In the genomic region with DNA sequence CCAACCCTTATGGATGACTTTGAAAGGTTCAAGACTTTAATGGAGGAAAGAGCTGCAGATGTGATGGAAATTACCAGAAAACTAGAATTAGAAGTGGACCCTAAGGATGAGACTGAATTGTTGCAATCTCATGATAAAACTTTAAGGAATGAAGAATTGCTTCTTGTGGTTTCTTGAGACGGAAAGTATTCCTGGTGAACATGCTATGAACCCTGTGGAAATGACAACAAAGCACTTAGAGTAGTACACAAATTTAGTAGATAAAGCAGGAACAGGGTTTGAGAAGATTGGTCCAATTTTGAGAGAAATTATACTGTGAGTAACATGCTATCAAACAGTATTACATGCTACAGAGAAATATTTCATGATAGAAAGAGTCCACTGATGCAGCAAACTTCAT, we compare ENCODE assay signal across 18 cellular contexts.
DNase-seq lines count a peak whose midpoint lies in the region; ATAC-seq, FAIRE-seq and TF ChIP-seq lines count a peak whose summit lies in the region.
"Had no signal": no experiment of that assay in that cellular context is flagged by ENCODE, and none has a peak within 500 bp of the region (broad histone marks: within the 10 kb centered on the region; RNA-seq: fewer than 3 reads in every experiment).

No MANE protein-coding gene starts in this region.

- H3K9me3 ChIP-seq in astrocyte (ENCODE audit: insufficient read depth, low read depth, low read length) = no peaks in the 10 kb centered on the region
- no peaks in the 10 kb centered on the region for H3K9me3 ChIP-seq in mesenchymal stem cell (ENCODE audit: control insufficient read depth, low read length)
- no peaks in the 10 kb centered on the region for H3K9me3 ChIP-seq in MM.1S (replicated peaks; ENCODE audit: insufficient read depth, low read length)

- no peak overlapping the region for H2AK5ac ChIP-seq in mesenchymal stem cell (ENCODE audit: low read length, severe bottlenecking)

- H3K79me1 ChIP-seq in mesenchymal stem cell (replicated peaks; ENCODE audit: low read length, poor library complexity, severe bottlenecking) = no peaks in the 10 kb centered on the region

- H3K14ac ChIP-seq in mesenchymal stem cell (ENCODE audit: low read length in 2 of 2) = no peak overlapping the region

- no peak overlapping the region for H3K4ac ChIP-seq in mesenchymal stem cell (ENCODE audit: low read depth in 1 of 2, low read length in 2 of 2)

- no peak for ATAC-seq in stimulated activated naive CD8-positive, alpha-beta T cell treated with anti-CD3 and anti-CD28 coated beads, Interleukin-15, Interleukin-2, amounts not matched to agents 100 U/mL and 50 U/mL, for 24 hours
- ATAC-seq: PC-3 had no signal

- no peak overlapping the region for H2BK15ac ChIP-seq in mesenchymal stem cell (ENCODE audit: low read depth, poor library complexity, severe bottlenecking)

- H3K27me3 ChIP-seq in astrocyte (ENCODE audit: insufficient read depth, low read length) = no peaks in the 10 kb centered on the region
- H3K27me3 ChIP-seq in mesenchymal stem cell (ENCODE audit: control insufficient read depth in 1 of 2, insufficient read depth in 1 of 2, low read length in 2 of 2) = no peaks in the 10 kb centered on the region
- H3K27me3 ChIP-seq in MM.1S (replicated peaks; ENCODE audit: insufficient read depth, low read length) = no peaks in the 10 kb centered on the region

- no peak overlapping the region for H3K27ac ChIP-seq in astrocyte (ENCODE audit: low read depth, low read length)
- no peak overlapping the region for H3K27ac ChIP-seq in mesenchymal stem cell (ENCODE audit: low read length, poor library complexity, severe bottlenecking)
- no peak overlapping the region for H3K27ac ChIP-seq in MM.1S (ENCODE audit: low read length)
- H3K27ac ChIP-seq: C4-2B, RWPE1 had no signal

- H3K4me1 Mint-ChIP-seq in astrocyte (ENCODE audit: low read depth, unreplicated experiment) = peaks cover 6% of the 10 kb centered on the region

- H3K4me2 ChIP-seq in astrocyte (ENCODE audit: low read length) (no peak overlapping the region), mesenchymal stem cell (ENCODE audit: low read length, poor library complexity, severe bottlenecking) (no peak overlapping the region), MM.1S (ENCODE audit: low read depth, low read length) (no peak overlapping the region)

- H3K9ac ChIP-seq in astrocyte (ENCODE audit: low read length) (no peak overlapping the region), mesenchymal stem cell (ENCODE audit: low read length) (no peak overlapping the region), MM.1S (ENCODE audit: low read length) (no peak overlapping the region)

- WGBS in mesenchymal stem cell = 68% methylated on average over 1 of the region's 1 CpG

- H3K36me3 ChIP-seq in astrocyte (ENCODE audit: insufficient read depth, low read length) = no peaks in the 10 kb centered on the region
- H3K36me3 ChIP-seq in mesenchymal stem cell (ENCODE audit: control insufficient read depth in 1 of 2, insufficient read depth in 2 of 2, low read depth in 1 of 2, low read length in 2 of 2) = no peaks in the 10 kb centered on the region
- H3K36me3 ChIP-seq in MM.1S (replicated peaks; ENCODE audit: insufficient read depth, low read length) = no peaks in the 10 kb centered on the region

- H2BK120ac ChIP-seq in mesenchymal stem cell (ENCODE audit: low read depth, low read length) = no peak overlapping the region

- H2BK12ac ChIP-seq in mesenchymal stem cell (ENCODE audit: low read length in 2 of 2) = no peak overlapping the region

- H3K36me3 Mint-ChIP-seq in astrocyte (ENCODE audit: low read depth, unreplicated experiment) = no peaks in the 10 kb centered on the region

- no peak overlapping the region for H4K8ac ChIP-seq in mesenchymal stem cell (ENCODE audit: low read length)

- no peak overlapping the region for H3K18ac ChIP-seq in mesenchymal stem cell (ENCODE audit: low read depth in 1 of 2, low read length in 2 of 2)

- H2BK5ac ChIP-seq in mesenchymal stem cell (ENCODE audit: low read depth, low read length, poor library complexity, severe bottlenecking) = no peak overlapping the region

- no peak overlapping the region for H3K4me3 Mint-ChIP-seq in astrocyte (ENCODE audit: unreplicated experiment)

- H4K20me1 ChIP-seq in astrocyte (ENCODE audit: insufficient read depth, low read length) (no peaks in the 10 kb centered on the region), MM.1S (ENCODE audit: insufficient read depth, low read length) (no peaks in the 10 kb centered on the region)

- H4K91ac ChIP-seq in mesenchymal stem cell (ENCODE audit: low read length) = no peak overlapping the region

- no peaks in the 10 kb centered on the region for H3K9me2 ChIP-seq in MM.1S (replicated peaks; ENCODE audit: insufficient read depth, low read length)

- DNase-seq in AG08395 (ENCODE audit: low spot score) (peak; percentile 80), GM04503 (ENCODE audit: low read depth) (peak; percentile 51), astrocyte (ENCODE audit: low read depth) (peak; percentile 30), mesenchymal stem cell (peak; percentile 7), MM.1S (no peak), NCI-H345 (lab: John Stamatoyannopoulos, UW) (no peak), SHP77 (lab: John Stamatoyannopoulos, UW) (no peak)
- DNase-seq in stimulated activated naive CD8-positive, alpha-beta T cell treated with anti-CD3 and anti-CD28 coated beads, Interleukin-15, Interleukin-2, amounts not matched to agents 100 U/mL and 50 U/mL, for 24 hours = no peak
- DNase-seq: DMS79, KG1, NCI-H1417 treated with DMSO at 0.1 percent for 48 hours, NCI-H187 treated with DMSO at 0.1 percent for 48 hours, NCI-H2227 treated with DMSO at 0.1 percent for 48 hours, NCI-H524 treated with DMSO at 0.1 percent for 48 hours, PC-3 had no signal

- H3F3A ChIP-seq in MM.1S (ENCODE audit: insufficient read depth, low read length) = no peaks in the 10 kb centered on the region

- TF ChIP-seq CTCF in astrocyte (IDR thresholded peaks at IDR 0.05; ENCODE audit: insufficient read depth, low read depth, low read length) = no peak
- TF ChIP-seq CTCF in MM.1S (IDR thresholded peaks at IDR 0.05; ENCODE audit: low read length) = no peak

- H3K27me3 Mint-ChIP-seq in astrocyte (ENCODE audit: low read depth, unreplicated experiment) = peaks cover 7% of the 10 kb centered on the region

- no peaks in the 10 kb centered on the region for H3K79me2 ChIP-seq in astrocyte (ENCODE audit: insufficient read depth, low read length)
- no peaks in the 10 kb centered on the region for H3K79me2 ChIP-seq in MM.1S (ENCODE audit: low read length)

- no peaks in the 10 kb centered on the region for H3K4me1 ChIP-seq in astrocyte (ENCODE audit: insufficient read depth, low read length)
- H3K4me1 ChIP-seq in mesenchymal stem cell (ENCODE audit: control insufficient read depth, insufficient read depth, low read depth, low read length) = no peaks in the 10 kb centered on the region
- no peaks in the 10 kb centered on the region for H3K4me1 ChIP-seq in MM.1S (ENCODE audit: low read length)

- H2AFZ ChIP-seq in astrocyte (ENCODE audit: low read depth, low read length) (no peak overlapping the region), mesenchymal stem cell (ENCODE audit: low read depth, low read length) (no peak overlapping the region), MM.1S (ENCODE audit: low read length) (no peak overlapping the region)

- no peak overlapping the region for H3K27ac Mint-ChIP-seq in astrocyte (ENCODE audit: unreplicated experiment)

- H3K4me3 ChIP-seq in astrocyte (ENCODE audit: insufficient read depth, low read depth, low read length) = no peak overlapping the region
- H3K4me3 ChIP-seq in mesenchymal stem cell (ENCODE audit: insufficient read depth in 1 of 2, low read depth in 1 of 2, low read length in 2 of 2) = no peak overlapping the region
- no peak overlapping the region for H3K4me3 ChIP-seq in MM.1S (ENCODE audit: low read length)

- FAIRE-seq in astrocyte (lab: Jason Lieb, UNC) = no peak
- FAIRE-seq: H1 had no signal

- H3K23ac ChIP-seq in mesenchymal stem cell (ENCODE audit: low read length in 2 of 2) = no peak overlapping the region

- no peaks in the 10 kb centered on the region for H3K9me3 Mint-ChIP-seq in astrocyte (ENCODE audit: unreplicated experiment)

Comparison
In these comparisons a context has a peak if more than half of its experiments do, and no peak if none do; other contexts are left out.
1. DNase-seq: peak in AG08395 (single experiment), GM04503 (single experiment), astrocyte (single experiment) and mesenchymal stem cell (single experiment); none in MM.1S (single experiment), NCI-H345 (single experiment), SHP77 (0 of 2) and stimulated activated naive CD8-positive, alpha-beta T cell treated with anti-CD3 and anti-CD28 coated beads, Interleukin-15, Interleukin-2, amounts not matched to agents 100 U/mL and 50 U/mL, for 24 hours (single experiment).